17 cellular contexts compared by ENCODE assay signal in genomic region chr2:41657231-41657630, GRCh38.
DNase-seq lines count a peak whose midpoint lies in the region; ATAC-seq lines count a peak whose summit lies in the region.
"Had no signal": no experiment of that assay in that cellular context is flagged by ENCODE, and none has a peak within 500 bp of the region (broad histone marks: within the 10 kb centered on the region; RNA-seq: fewer than 3 reads in every experiment).

No MANE protein-coding gene starts in this region.

- ATAC-seq in GM21381 (IDR thresholded peaks at IDR 0.05; ENCODE audit: unreplicated experiment), result no peak

- DNase-seq in NCI-H226 (peak; percentile 9), astrocyte of the hippocampus (ENCODE audit: low read depth, low spot score) (peak; percentile 11), fibroblast of peridontal ligament (ENCODE audit: extremely low read depth) (peak; percentile 2), myocyte (ENCODE audit: low read depth) (peak; percentile 9), SW 1271 (lab: John Stamatoyannopoulos, UW) (no peak), NCI-H187 (lab: John Stamatoyannopoulos, UW) (no peak)
- DNase-seq in stimulated activated naive CD4-positive, alpha-beta T cell (lab: John Stamatoyannopoulos, UW), result no peak
- DNase-seq: C1 segment of cervical spinal cord; Calu3; CD4-positive, alpha-beta memory T cell; COR-L47; DMS53; DMS79 treated with DMSO at 0.1 percent for 48 hours; GM23248; H7; HCEC 1CT had no signal

Comparison
In these comparisons a context has a peak if more than half of its experiments do, and no peak if none do; other contexts are left out.
1. DNase-seq: peak in NCI-H226 (single experiment), astrocyte of the hippocampus (single experiment), fibroblast of peridontal ligament (single experiment) and myocyte (single experiment); none in SW 1271 (0 of 2), stimulated activated naive CD4-positive, alpha-beta T cell (0 of 6) and NCI-H187 (0 of 2).